ENCODE assay signal across 8 cellular contexts in the genomic region with DNA sequence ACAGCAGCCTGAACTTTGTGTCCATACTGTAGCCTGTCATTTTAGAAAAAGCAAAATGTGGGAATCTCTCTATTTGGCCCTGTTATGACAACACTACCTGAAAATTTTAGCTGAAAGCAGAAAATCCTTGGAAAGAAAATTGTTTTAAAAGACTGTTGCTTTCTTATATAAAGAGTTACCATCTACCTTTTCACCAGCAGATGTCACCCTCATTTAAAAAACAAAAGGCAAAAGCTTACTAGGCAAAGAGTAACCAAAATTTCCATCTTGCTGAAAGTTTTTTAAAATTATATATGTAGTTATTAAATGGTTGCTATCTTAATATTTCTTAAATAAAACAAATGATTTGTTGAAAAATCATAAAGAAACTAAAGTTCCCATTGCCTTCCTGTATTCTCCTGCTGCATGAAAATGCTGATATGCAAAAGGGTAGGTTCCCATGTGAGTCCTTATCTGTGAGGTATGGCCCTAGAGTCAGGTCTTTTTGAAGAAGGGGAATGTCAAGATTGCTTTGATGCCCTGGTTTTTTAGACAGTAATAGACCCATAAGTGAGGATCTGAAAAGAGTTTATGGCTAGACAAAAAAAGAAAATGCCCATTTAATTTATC.
DNase-seq lines count a peak whose midpoint lies in the region; ATAC-seq and TF ChIP-seq lines count a peak whose summit lies in the region.

No MANE protein-coding gene starts in this region.

- H3K27me3 ChIP-seq in IMR-90 (ENCODE audit: control insufficient read depth, insufficient read depth, low read length): no peaks in the 10 kb centered on the region

- H3K9ac ChIP-seq in IMR-90 (ENCODE audit: low read depth, low read length): no peak overlapping the region

- no peaks in the 10 kb centered on the region for H3K27me3 Mint-ChIP-seq in T-helper 1 cell treated with Interleukin-12 subunit alpha and Interleukin-12 subunit beta and Interleukin-4 antibody, amounts not matched to agents 30 μg/mL and 1 μg/mL, for 36 hours (ENCODE audit: low read depth)

- TF ChIP-seq RAD21 in IMR-90 (IDR thresholded peaks at IDR 0.05; ENCODE audit: low read length): peak; percentile 64

- H2BK120ac ChIP-seq in IMR-90 (ENCODE audit: low read depth, low read length): no peak overlapping the region

- H2AFZ ChIP-seq in IMR-90 (replicated peaks; ENCODE audit: low read length, poor library complexity): no peak overlapping the region

- CTCF ChIA-PET in IMR-90 (lab: Yijun Ruan, JAX): interaction anchor here (0.8 to 1.9 kb wide), 7 partner anchors 10 to 477 kb away, joined by 3 to 12 read pairs (median 4); no protein-coding TSS in a partner anchor

- H4K20me1 ChIP-seq in IMR-90 (ENCODE audit: insufficient read depth, low read length): no peaks in the 10 kb centered on the region

- dilution Hi-C loops in IMR-90 (cut with HindIII; ENCODE audit: low sequenced_read_pairs, unreplicated experiment): no loop called here

- no peak overlapping the region for H4K8ac ChIP-seq in IMR-90 (ENCODE audit: low read depth in 2 of 2, low read length in 2 of 2)

- in situ Hi-C loops in IMR-90 (cut with MboI; ENCODE audit: low sequenced_read_pairs): no loop called here

- H4K5ac ChIP-seq in IMR-90 (ENCODE audit: low read depth, low read length): no peak overlapping the region

- no peak overlapping the region for H3K56ac ChIP-seq in IMR-90 (ENCODE audit: extremely low read depth, insufficient read depth, low read length)

- H3K18ac ChIP-seq in IMR-90 (ENCODE audit: low read depth, low read length): no peak overlapping the region

- H3K23ac ChIP-seq in IMR-90 (ENCODE audit: low read depth, low read length): no peak overlapping the region

- H3K9me3 ChIP-seq in IMR-90 (ENCODE audit: control insufficient read depth, insufficient read depth, low read length): no peaks in the 10 kb centered on the region

- no peak overlapping the region for H3K4me3 Mint-ChIP-seq in T-helper 1 cell treated with Interleukin-12 subunit alpha and Interleukin-12 subunit beta and Interleukin-4 antibody, amounts not matched to agents 30 μg/mL and 1 μg/mL, for 36 hours

- peak; percentile 71 for TF ChIP-seq CTCF in IMR-90 (conservative IDR thresholded peaks at IDR 0.05; ENCODE audit: low read depth, low read length)

- no peak overlapping the region for H2AK5ac ChIP-seq in IMR-90 (ENCODE audit: low read depth, low read length)

- no peak overlapping the region for H2BK15ac ChIP-seq in IMR-90 (ENCODE audit: low read depth, low read length)

- H3K36me3 ChIP-seq in IMR-90 (ENCODE audit: control insufficient read depth, insufficient read depth, low read length): no peaks in the 10 kb centered on the region

- no peaks in the 10 kb centered on the region for H3K79me1 ChIP-seq in IMR-90 (ENCODE audit: low read depth in 1 of 2, low read length in 2 of 2)

- H4K91ac ChIP-seq in IMR-90 (ENCODE audit: insufficient read depth, low read depth, low read length): no peak overlapping the region

- H3K4me2 ChIP-seq in IMR-90 (ENCODE audit: low read depth, low read length): no peak overlapping the region

- no peak overlapping the region for H2BK5ac ChIP-seq in IMR-90 (ENCODE audit: low read depth, low read length, poor library complexity, severe bottlenecking)

- no peak overlapping the region for H3K14ac ChIP-seq in IMR-90 (replicated peaks; ENCODE audit: low read depth, low read length)

- H3K27ac Mint-ChIP-seq in T-helper 1 cell treated with Interleukin-12 subunit alpha and Interleukin-12 subunit beta and Interleukin-4 antibody, amounts not matched to agents 30 μg/mL and 1 μg/mL, for 36 hours: peak overlapping the region; percentile 78

- no peak for TF ChIP-seq POLR2A in IMR-90 (IDR thresholded peaks at IDR 0.05; ENCODE audit: low read depth, low read length)

- peak; percentile 66 for ATAC-seq in IMR-90 (ENCODE audit: low read depth)
- no peak for ATAC-seq in HG02642 (IDR thresholded peaks at IDR 0.05; ENCODE audit: poor library complexity, unreplicated experiment)
- no peak for ATAC-seq in GM21529 (IDR thresholded peaks at IDR 0.05; ENCODE audit: unreplicated experiment)

- BruUV-seq in IMR-90 (replicated peaks; lab: Mats Ljungman, UMichigan): no TSS peak

- intact Hi-C loops in IMR-90 (cut with micrococcal nuclease): loop anchor here (10.0 kb wide), 2 partner anchors 285 to 685 kb away; no protein-coding TSS in a partner anchor

- no peaks in the 10 kb centered on the region for H3K9me3 Mint-ChIP-seq in T-helper 1 cell treated with Interleukin-12 subunit alpha and Interleukin-12 subunit beta and Interleukin-4 antibody, amounts not matched to agents 30 μg/mL and 1 μg/mL, for 36 hours

- H3K27ac ChIP-seq in IMR-90 (ENCODE audit: insufficient read depth, low read length) (no peak overlapping the region), temporal lobe (ENCODE audit: low read depth, low read length) (peak overlapping the region; percentile 39)

- no peak overlapping the region for H3K4me3 ChIP-seq in IMR-90 (ENCODE audit: insufficient read depth, low read depth, low read length)

- H2BK20ac ChIP-seq in IMR-90 (ENCODE audit: low read depth, low read length): no peak overlapping the region

- POLR2A ChIA-PET in IMR-90 (lab: Charles Lee; ENCODE audit: unreplicated experiment): no interaction called here

- peaks cover 3% of the 10 kb centered on the region; the same call in 1 of the 2 replicates for H3K9me1 ChIP-seq in IMR-90 (ENCODE audit: insufficient read depth, low read length)

- peak; percentile 10 for DNase-seq in DMS153 (lab: John Stamatoyannopoulos, UW)
- DNase-seq in IMR-90: peak; percentile 62
- DNase-seq in globus pallidus (ENCODE audit: low spot score): peak; percentile 63
- no peak for DNase-seq in cerebellar nuclear complex (lab: John Stamatoyannopoulos, UW)

- no peaks in the 10 kb centered on the region; the same call in 1 of the 2 replicates for H3K4me1 ChIP-seq in IMR-90 (ENCODE audit: control insufficient read depth, insufficient read depth, low read length)

- no peak overlapping the region for H2AK9ac ChIP-seq in IMR-90 (replicated peaks; ENCODE audit: low read depth, low read length, poor library complexity)

- H3K4me1 Mint-ChIP-seq in T-helper 1 cell treated with Interleukin-12 subunit alpha and Interleukin-12 subunit beta and Interleukin-4 antibody, amounts not matched to agents 30 μg/mL and 1 μg/mL, for 36 hours (ENCODE audit: low read depth): peaks cover 25% of the 10 kb centered on the region

- H3K4ac ChIP-seq in IMR-90 (ENCODE audit: low read depth, low read length): no peak overlapping the region

- H3K36me3 Mint-ChIP-seq in T-helper 1 cell treated with Interleukin-12 subunit alpha and Interleukin-12 subunit beta and Interleukin-4 antibody, amounts not matched to agents 30 μg/mL and 1 μg/mL, for 36 hours (ENCODE audit: low read depth): peaks cover 2% of the 10 kb centered on the region

TF ChIP-seq in IMR-90, 13 proteins besides CTCF, POLR2A, EP300 and RAD21:
- no peak for TF ChIP-seq BHLHE40 (IDR thresholded peaks at IDR 0.05; ENCODE audit: low read depth, low read length)
- peak; percentile 40; the same call in 1 of the 2 replicates for TF ChIP-seq MAFK (IDR thresholded peaks at IDR 0.05; ENCODE audit: low read depth, low read length)
- TF ChIP-seq SMC3 (IDR thresholded peaks at IDR 0.05; ENCODE audit: low read depth, low read length): peak; percentile 62

Comparison
In these comparisons a context has a peak if more than half of its experiments do, and no peak if none do; other contexts are left out.
1. DNase-seq: peak in DMS153 (single experiment), IMR-90 (single experiment) and globus pallidus (single experiment); none in cerebellar nuclear complex (0 of 2).